ENCODE assay signal across 12 cellular contexts in the genomic region with DNA sequence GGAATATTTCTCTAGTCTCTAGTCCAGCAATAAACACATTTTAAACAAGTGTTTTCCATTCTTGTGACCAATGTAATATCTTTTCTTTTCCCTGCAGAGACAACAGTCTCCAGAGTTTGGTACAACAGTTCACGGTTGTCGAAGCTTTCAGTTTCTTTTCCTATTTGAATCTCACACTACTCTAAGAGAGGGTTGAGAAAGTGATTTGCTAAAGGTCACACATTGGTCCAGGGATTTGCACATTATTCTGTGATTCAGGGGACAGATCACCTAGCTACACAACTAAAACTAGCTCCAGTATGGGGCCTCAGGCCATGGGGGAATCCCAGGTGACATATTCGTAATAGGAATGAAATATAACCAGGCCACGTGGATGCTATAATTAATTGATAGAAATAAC. TPM values are rescaled to one million over a fixed set of nuclear protein-coding genes. Genes with fewer than 3 reads are reported as not detected.
DNase-seq lines count a peak whose midpoint lies in the region; ATAC-seq and TF ChIP-seq lines count a peak whose summit lies in the region.
"Had no signal": no experiment of that assay in that cellular context is flagged by ENCODE, and none has a peak within 500 bp of the region (broad histone marks: within the 10 kb centered on the region; RNA-seq: fewer than 3 reads in every experiment).

No MANE protein-coding gene starts in this region.

- DNase-seq in osteocyte (ENCODE audit: extremely low spot score, unreplicated experiment): peak; percentile 25
- no peak for DNase-seq in AG08395 (ENCODE audit: low spot score)
- no peak for DNase-seq in stimulated activated CD4-positive, alpha-beta T cell treated with anti-CD3 and anti-CD28 coated beads, Interleukin-4, amount 100 ng/mL, for 4 hours
- no peak for DNase-seq in Kasumi-1 (lab: John Stamatoyannopoulos, UW)
- DNase-seq: activated T-cell treated with anti-CD3 and anti-CD28 coated beads, Interleukin-2, amount 50 U/mL, for 1 hour; CD8-positive, alpha-beta memory T cell; left cardiac atrium; stimulated activated CD8-positive, alpha-beta memory T cell treated with anti-CD3 and anti-CD28 coated beads, Interleukin-4, amount 100 ng/mL, for 48 hours had no signal

- no peak overlapping the region for H3K27ac Mint-ChIP-seq in osteocyte (ENCODE audit: unreplicated experiment)
- H3K27ac Mint-ChIP-seq: CD8-positive, alpha-beta memory T cell had no signal

- peaks cover 10% of the 10 kb centered on the region for H3K9me3 Mint-ChIP-seq in osteocyte (ENCODE audit: unreplicated experiment)

- no peak for TF ChIP-seq CTCF in osteocyte (IDR thresholded peaks at IDR 0.05)

- no peaks in the 10 kb centered on the region for H3K36me3 Mint-ChIP-seq in osteocyte (ENCODE audit: unreplicated experiment)
- H3K36me3 Mint-ChIP-seq: CD8-positive, alpha-beta memory T cell had no signal

- no peaks in the 10 kb centered on the region for H3K27me3 Mint-ChIP-seq in osteocyte (ENCODE audit: unreplicated experiment)

- ATAC-seq in GM18870 (IDR thresholded peaks at IDR 0.05; ENCODE audit: unreplicated experiment) (peak; percentile 51), GM21619 (IDR thresholded peaks at IDR 0.05; ENCODE audit: unreplicated experiment) (peak; percentile 69), HG03159 (IDR thresholded peaks at IDR 0.05; ENCODE audit: unreplicated experiment) (peak; percentile 78)
- ATAC-seq: left cardiac atrium had no signal

- H3K4me1 Mint-ChIP-seq in osteocyte (ENCODE audit: unreplicated experiment): peaks cover 10% of the 10 kb centered on the region
- H3K4me1 Mint-ChIP-seq: CD8-positive, alpha-beta memory T cell; neural crest cell had no signal

- H3K4me3 Mint-ChIP-seq in osteocyte (ENCODE audit: unreplicated experiment): no peak overlapping the region
- H3K4me3 Mint-ChIP-seq: CD8-positive, alpha-beta memory T cell; neural crest cell had no signal

RNA-seq across cellular contexts. Expression of a gene that starts 13.7 kb away (rescaled TPM):
- 7.2 and 7.6 TPM in 2 replicates for total RNA-seq in osteocyte
- total RNA-seq: CD8-positive, alpha-beta memory T cell had no signal
